Comparison of ENCODE assay signal across 27 cellular contexts in the genomic region with DNA sequence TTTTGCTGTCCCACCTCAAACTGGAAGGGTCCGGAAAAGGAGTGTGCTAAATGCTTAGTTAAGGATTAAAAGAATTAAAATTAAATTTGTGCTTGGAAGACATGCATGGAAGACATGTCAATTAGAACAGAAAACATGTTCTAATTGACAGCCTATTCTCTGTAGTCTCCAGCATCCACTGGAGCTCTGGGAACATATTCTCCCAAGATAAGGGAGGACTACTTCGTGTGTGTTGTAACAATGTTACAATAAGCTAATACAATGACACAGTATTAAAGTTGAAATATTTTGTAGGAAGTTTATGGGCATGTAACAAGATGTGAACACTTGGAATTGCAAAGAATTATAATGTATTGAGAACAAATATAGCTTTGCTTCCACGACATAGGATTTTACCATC.
DNase-seq lines count a peak whose midpoint lies in the region; ATAC-seq, FAIRE-seq and TF ChIP-seq lines count a peak whose summit lies in the region.
"Had no signal": no experiment of that assay in that cellular context is flagged by ENCODE, and none has a peak within 500 bp of the region (broad histone marks: within the 10 kb centered on the region; RNA-seq: fewer than 3 reads in every experiment).

No MANE protein-coding gene starts in this region.

- H2AFZ ChIP-seq in K562 (ENCODE audit: low read depth, low read length): peak overlapping the region; percentile 79
- H2AFZ ChIP-seq in neural progenitor cell (replicated peaks): no peak overlapping the region

- no peak for TF ChIP-seq CTCF in right atrium auricular region (IDR thresholded peaks at IDR 0.05)
- TF ChIP-seq CTCF in K562 (IDR thresholded peaks at IDR 0.05 in 2 of 3, conservative IDR thresholded peaks at IDR 0.05 in 1 of 3; ENCODE audit: insufficient read depth in 2 of 3, low read depth in 1 of 3, low read length in 3 of 3): no peak
- no peak for TF ChIP-seq CTCF in neural progenitor cell (IDR thresholded peaks at IDR 0.05)
- no peak for TF ChIP-seq CTCF in tibial artery (IDR thresholded peaks at IDR 0.05)

- H3K4me1 ChIP-seq in right atrium auricular region: peaks cover 0 to 18% of the 10 kb centered on the region in 2 donors
- peaks cover 0 to 23% of the 10 kb centered on the region in 2 experiments; a peak in 2 of 5 replicates for H3K4me1 ChIP-seq in K562 (replicated peaks in 1 of 2; ENCODE audit: control insufficient read depth in 2 of 2, insufficient read depth in 2 of 2, low read length in 2 of 2)
- H3K4me1 ChIP-seq in neural progenitor cell: peaks cover 38% of the 10 kb centered on the region
- H3K4me1 ChIP-seq in tibial artery: peaks cover 0 to 45% (median 15%) of the 10 kb centered on the region in 4 donors
- H3K4me1 ChIP-seq: body of pancreas, psoas muscle had no signal

- FAIRE-seq in K562 (lab: Jason Lieb, UNC): no peak
- FAIRE-seq: HTR-8/SVneo, kidney had no signal

- H3K4me2 ChIP-seq in K562 (ENCODE audit: insufficient read depth, low read length) (no peak overlapping the region; the same call in 1 of the 2 replicates), neural progenitor cell (no peak overlapping the region)

- H3K36me3 ChIP-seq in right atrium auricular region (no peaks in the 10 kb centered on the region), K562 (ENCODE audit: control insufficient read depth, insufficient read depth, low read length) (no peaks in the 10 kb centered on the region), neural progenitor cell (no peaks in the 10 kb centered on the region), tibial artery (no peaks in the 10 kb centered on the region)
- H3K36me3 ChIP-seq: tibial nerve had no signal

- H4K20me1 ChIP-seq in K562 (replicated peaks; ENCODE audit: control insufficient read depth, insufficient read depth, low read length): no peaks in the 10 kb centered on the region
- no peaks in the 10 kb centered on the region for H4K20me1 ChIP-seq in neural progenitor cell (ENCODE audit: low read depth)

- peak overlapping the region; percentile 92 for H3K27ac Mint-ChIP-seq in neural progenitor cell
- H3K27ac Mint-ChIP-seq: activated CD4-positive, alpha-beta T cell treated with anti-CD3 and anti-CD28 coated beads, Interleukin-2, amount 10 ng/mL, durations not matched to agents 7 days and 5 days; activated CD8-positive, alpha-beta memory T cell treated with anti-CD3 and anti-CD28 coated beads, Interleukin-2, amount 10 ng/mL, durations not matched to agents 7 days and 5 days; CD8-positive, alpha-beta T cell had no signal

- no peaks in the 10 kb centered on the region for H3K27me3 ChIP-seq in right atrium auricular region
- no peaks in the 10 kb centered on the region for H3K27me3 ChIP-seq in K562 (ENCODE audit: control insufficient read depth in 2 of 2, insufficient read depth in 2 of 2, low read length in 2 of 2)
- H3K27me3 ChIP-seq in neural progenitor cell: no peaks in the 10 kb centered on the region
- no peaks in the 10 kb centered on the region for H3K27me3 ChIP-seq in tibial artery
- H3K27me3 ChIP-seq: body of pancreas, tibial nerve had no signal

- H3K79me2 ChIP-seq in K562 (ENCODE audit: control insufficient read depth, insufficient read depth, low read length): no peaks in the 10 kb centered on the region
- no peaks in the 10 kb centered on the region for H3K79me2 ChIP-seq in neural progenitor cell (ENCODE audit: low read depth)

- H3K9me3 ChIP-seq in right atrium auricular region (no peaks in the 10 kb centered on the region), K562 (replicated peaks; ENCODE audit: control insufficient read depth, insufficient read depth, low read depth, low read length) (no peaks in the 10 kb centered on the region), neural progenitor cell (ENCODE audit: low read depth) (peaks cover 1% of the 10 kb centered on the region), tibial artery (no peaks in the 10 kb centered on the region)
- H3K9me3 ChIP-seq: body of pancreas, psoas muscle, tibial nerve had no signal

- DNase-seq in Right ventricle myocardium superior (no peak), right atrium auricular region (ENCODE audit: low spot score) (no peak), K562 (ENCODE audit: extremely low read depth in 1 of 4, low spot score in 3 of 4) (no peak), neural progenitor cell (ENCODE audit: low spot score) (no peak), tibial artery (no peak), DMS53 treated with DMSO at 0.1 percent for 48 hours (lab: John Stamatoyannopoulos, UW; ENCODE audit: unreplicated experiment) (no peak), NCI-H226 (no peak)
- DNase-seq: activated CD4-positive, alpha-beta T cell treated with anti-CD3 and anti-CD28 coated beads, Interleukin-2, amount 10 ng/mL, durations not matched to agents 7 days and 5 days; activated CD8-positive, alpha-beta memory T cell treated with anti-CD3 and anti-CD28 coated beads, Interleukin-2, amount 10 ng/mL, durations not matched to agents 7 days and 5 days; activated T-cell treated with anti-CD3 and anti-CD28 coated beads, Interleukin-2, amount 50 U/mL, for 48 hours; body of pancreas; CD8-positive, alpha-beta T cell; DMS 273 treated with DMSO at 0.1 percent for 48 hours; effector CD4-positive, alpha-beta T cell; HCEC 1CT; KG1; kidney; NCI-H1417 treated with DMSO at 0.1 percent for 48 hours; NCI-H2081 treated with DMSO at 0.1 percent for 48 hours; NCI-H345; NCI-H748 treated with DMSO at 0.1 percent for 48 hours; psoas muscle; stimulated activated naive CD8-positive, alpha-beta T cell treated with anti-CD3 and anti-CD28 coated beads, Interleukin-15, amount 100 ng/mL, for 72 hours had no signal

- H3F3A ChIP-seq in neural progenitor cell (ENCODE audit: low read depth): peaks cover 13% of the 10 kb centered on the region

- H3K4me3 Mint-ChIP-seq in neural progenitor cell: no peak overlapping the region
- H3K4me3 Mint-ChIP-seq: activated CD4-positive, alpha-beta T cell treated with anti-CD3 and anti-CD28 coated beads, Interleukin-2, amount 10 ng/mL, durations not matched to agents 7 days and 5 days; activated CD8-positive, alpha-beta memory T cell treated with anti-CD3 and anti-CD28 coated beads, Interleukin-2, amount 10 ng/mL, durations not matched to agents 7 days and 5 days; CD8-positive, alpha-beta T cell; stimulated activated naive CD8-positive, alpha-beta T cell treated with anti-CD3 and anti-CD28 coated beads, Interleukin-15, amount 100 ng/mL, for 72 hours had no signal

- peak overlapping the region in 1 of 2 donors; percentile 63 for H3K27ac ChIP-seq in right atrium auricular region
- no peak overlapping the region for H3K27ac ChIP-seq in K562 (ENCODE audit: extremely low read depth, low read depth, low read length)
- H3K27ac ChIP-seq in neural progenitor cell: no peak overlapping the region
- peak overlapping the region; percentile 49 to 68 for H3K27ac ChIP-seq in tibial artery
- H3K27ac ChIP-seq: body of pancreas, psoas muscle had no signal

- H3K4me3 ChIP-seq in right atrium auricular region (no peak overlapping the region), K562 (no peak overlapping the region), neural progenitor cell (no peak overlapping the region), tibial artery (no peak overlapping the region)
- H3K4me3 ChIP-seq: body of pancreas, lung, psoas muscle, tibial nerve had no signal

- no peak overlapping the region for H3K9ac ChIP-seq in K562 (ENCODE audit: insufficient read depth in 1 of 2, low read depth in 2 of 2, low read length in 2 of 2)
- H3K9ac ChIP-seq in neural progenitor cell: no peak overlapping the region

- peaks cover 63% of the 10 kb centered on the region for H3K4me1 Mint-ChIP-seq in neural progenitor cell
- H3K4me1 Mint-ChIP-seq: activated CD4-positive, alpha-beta T cell treated with anti-CD3 and anti-CD28 coated beads, Interleukin-2, amount 10 ng/mL, durations not matched to agents 7 days and 5 days; stimulated activated naive CD8-positive, alpha-beta T cell treated with anti-CD3 and anti-CD28 coated beads, Interleukin-15, amount 100 ng/mL, for 72 hours had no signal

- BruUV-seq in K562 (replicated peaks; lab: Mats Ljungman, UMichigan): no TSS peak

- 14% methylated on average over 3 of the region's 3 CpGs for WGBS in K562 (ENCODE audit: insufficient coverage, low coverage, missing lambda C conversion rate)

- H3K27me3 Mint-ChIP-seq in neural progenitor cell (ENCODE audit: insufficient read depth, low read depth): peaks cover 4% of the 10 kb centered on the region
- H3K27me3 Mint-ChIP-seq: activated CD4-positive, alpha-beta T cell treated with anti-CD3 and anti-CD28 coated beads, Interleukin-2, amount 10 ng/mL, durations not matched to agents 7 days and 5 days; activated CD8-positive, alpha-beta memory T cell treated with anti-CD3 and anti-CD28 coated beads, Interleukin-2, amount 10 ng/mL, durations not matched to agents 7 days and 5 days had no signal

- no peak for TF ChIP-seq POLR2A in K562 (conservative IDR thresholded peaks at IDR 0.05)

- no peak for TF ChIP-seq RAD21 in K562 (CRISPR knock-in tag; conservative IDR thresholded peaks at IDR 0.05 in 1 of 2, IDR thresholded peaks at IDR 0.05 in 1 of 2)

- POLR2A ChIA-PET in K562 (lab: Yijun Ruan, JAX): no interaction called here

- CTCF ChIA-PET in K562 (lab: Yijun Ruan, JAX; ENCODE audit: low intra/inter-chr PET ratio): no interaction called here

- ATAC-seq in Right ventricle myocardium superior (ENCODE audit: poor library complexity): peak; percentile 69
- 0 out of 3 replicates have a peak, but pooled peaks have one; percentile 11 for ATAC-seq in K562
- no peak for ATAC-seq in HG03342 (IDR thresholded peaks at IDR 0.05; ENCODE audit: unreplicated experiment)
- ATAC-seq: activated CD8-positive, alpha-beta memory T cell treated with anti-CD3 and anti-CD28 coated beads, Interleukin-2, amount 10 ng/mL, durations not matched to agents 7 days and 5 days; body of pancreas; CD8-positive, alpha-beta T cell; psoas muscle; stimulated activated naive CD8-positive, alpha-beta T cell treated with anti-CD3 and anti-CD28 coated beads, Interleukin-15, amount 100 ng/mL, for 72 hours had no signal

- intact Hi-C loops in Right ventricle myocardium superior (cut with DNase I) (no loop called here), K562 (cut with micrococcal nuclease) (no loop called here), tibial artery (cut with DNase I; ENCODE audit: low total_unique reads) (no loop called here)

- no peak for TF ChIP-seq EP300 in K562 (IDR thresholded peaks at IDR 0.05; ENCODE audit: low read length)

- in situ Hi-C loops in K562 (cut with MboI): no loop called here

- H3K9me3 Mint-ChIP-seq in neural progenitor cell: peaks cover 3% of the 10 kb centered on the region
- H3K9me3 Mint-ChIP-seq: activated CD4-positive, alpha-beta T cell treated with anti-CD3 and anti-CD28 coated beads, Interleukin-2, amount 10 ng/mL, durations not matched to agents 7 days and 5 days; CD8-positive, alpha-beta T cell; stimulated activated naive CD8-positive, alpha-beta T cell treated with anti-CD3 and anti-CD28 coated beads, Interleukin-15, amount 100 ng/mL, for 72 hours had no signal

- H3K36me3 Mint-ChIP-seq in neural progenitor cell: no peaks in the 10 kb centered on the region
- H3K36me3 Mint-ChIP-seq: activated CD8-positive, alpha-beta memory T cell treated with anti-CD3 and anti-CD28 coated beads, Interleukin-2, amount 10 ng/mL, durations not matched to agents 7 days and 5 days; CD8-positive, alpha-beta T cell had no signal

- H3K9me1 ChIP-seq in K562 (ENCODE audit: control insufficient read depth, insufficient read depth, low read length): no peaks in the 10 kb centered on the region

TF ChIP-seq in K562, 482 proteins besides CTCF, POLR2A, EP300 and RAD21 (continues in another document):
- TF ChIP-seq ZNF232 (CRISPR knock-in tag; IDR thresholded peaks at IDR 0.05): no peak

Comparison
In these comparisons a context has a peak if more than half of its experiments do, and no peak if none do; other contexts are left out.
1. H3K27ac ChIP-seq: peak in tibial artery (2 of 2); none in K562 (single experiment) and neural progenitor cell (single experiment).